Comparison of ENCODE assay signal across 12 cellular contexts in the genomic region with DNA sequence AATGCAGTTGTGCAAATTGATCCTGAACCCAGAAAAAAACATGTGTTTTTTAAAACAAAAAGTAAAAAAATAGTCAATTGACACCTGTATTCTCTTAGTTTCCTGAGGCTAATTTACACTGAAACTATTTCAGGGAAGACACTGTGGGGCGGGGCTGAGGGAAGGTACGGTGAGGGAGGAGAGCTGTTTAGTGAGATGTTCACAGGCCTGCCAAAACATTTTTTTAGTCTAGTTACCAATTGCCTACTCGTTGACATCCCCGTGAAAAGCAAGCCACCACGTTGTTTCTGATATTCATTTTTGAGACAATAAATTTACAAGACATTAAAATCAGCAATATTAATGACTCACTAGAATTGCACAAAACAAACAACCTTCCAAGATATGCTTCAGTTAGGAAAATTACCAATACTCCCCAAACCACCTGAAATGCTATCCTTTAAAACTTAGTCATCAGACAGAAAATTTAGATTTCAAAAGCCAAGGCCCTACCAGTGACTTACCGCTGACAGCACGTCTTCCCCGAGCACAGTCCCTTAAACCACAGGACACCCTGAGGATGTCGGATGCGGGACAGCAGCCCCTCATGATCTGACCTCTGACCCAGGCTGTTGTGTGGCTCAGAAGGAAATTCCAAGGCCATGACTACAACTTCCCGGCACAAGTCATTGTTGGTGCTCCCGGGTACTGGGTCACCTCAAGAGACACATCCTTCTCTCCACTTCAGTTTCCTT.
A peak's percentile ranks its signal among the peaks of the same experiment; 100 is the strongest.
DNase-seq lines count a peak whose midpoint lies in the region; ATAC-seq and TF ChIP-seq lines count a peak whose summit lies in the region.
"Had no signal": no experiment of that assay in that cellular context is flagged by ENCODE, and none has a peak within 500 bp of the region (broad histone marks: within the 10 kb centered on the region; RNA-seq: fewer than 3 reads in every experiment).

No MANE protein-coding gene starts in this region.

- no peaks in the 10 kb centered on the region for H3K27me3 Mint-ChIP-seq in MCF 10A (ENCODE audit: insufficient read depth, unreplicated experiment)

- H3K27me3 ChIP-seq in breast epithelium (no peaks in the 10 kb centered on the region), upper lobe of left lung (no peaks in the 10 kb centered on the region)

- intact Hi-C loops in MCF 10A (cut with micrococcal nuclease), result no loop called here
- intact Hi-C loops in breast epithelium (cut with DNase I; ENCODE audit: low total_unique reads), result no loop called here

- H3K4me1 ChIP-seq in breast epithelium, result no peaks in the 10 kb centered on the region
- peaks cover 0 to 19% (median 8%) of the 10 kb centered on the region in 4 donors for H3K4me1 ChIP-seq in upper lobe of left lung

- peak in 1 of 4 donors; percentile 24 for TF ChIP-seq EP300 in upper lobe of left lung (IDR thresholded peaks at IDR 0.05)

- ATAC-seq in upper lobe of left lung (ENCODE audit: low FRiP score in 2 of 2), result peak in 1 of 2 donors; percentile 50
- ATAC-seq in GM19324 (IDR thresholded peaks at IDR 0.05; ENCODE audit: low FRiP score, unreplicated experiment), result no peak
- ATAC-seq: activated T-cell treated with anti-CD3 and anti-CD28 coated beads, Interleukin-2, amount 50 U/mL, for 72 hours had no signal

- DNase-seq in MCF 10A (ENCODE audit: unreplicated experiment), result peak; percentile 68
- no peak for DNase-seq in breast epithelium (ENCODE audit: low spot score in 2 of 2)
- peak; percentile 73 for DNase-seq in astrocyte of the spinal cord (ENCODE audit: low read depth, low spot score)
- peak; percentile 86 for DNase-seq in iPS DF 19.7 (ENCODE audit: low read depth, low spot score)
- DNase-seq in upper lobe of left lung, result no peak
- no peak for DNase-seq in NCI-H748 (lab: John Stamatoyannopoulos, UW; ENCODE audit: unreplicated experiment)
- no peak for DNase-seq in medulla oblongata (ENCODE audit: extremely low spot score)
- DNase-seq: activated T-cell treated with anti-CD3 and anti-CD28 coated beads, Interleukin-2, amount 50 U/mL, for 72 hours; NCI-H2171; stimulated activated CD4-positive, alpha-beta T cell treated with anti-CD3 and anti-CD28 coated beads, Interleukin-1b, Interleukin-23, amount 100 ng/mL, for 48 hours had no signal

- H3K4me3 Mint-ChIP-seq in MCF 10A (ENCODE audit: unreplicated experiment), result peak overlapping the region; percentile 20
- H3K4me3 Mint-ChIP-seq: activated T-cell treated with anti-CD3 and anti-CD28 coated beads, Interleukin-2, amount 50 U/mL, for 72 hours; dendritic cell treated with granulocyte-macrophage colony-stimulating factor and Interleukin-4, amounts not matched to agents 40 ng/mL and 50 ng/mL, for 4 days had no signal

- no peaks in the 10 kb centered on the region for H3K9me3 ChIP-seq in breast epithelium
- no peaks in the 10 kb centered on the region for H3K9me3 ChIP-seq in upper lobe of left lung

- peaks cover 13% of the 10 kb centered on the region for H3K4me1 Mint-ChIP-seq in MCF 10A (ENCODE audit: insufficient read depth, unreplicated experiment)

- no peaks in the 10 kb centered on the region for H3K36me3 Mint-ChIP-seq in MCF 10A (ENCODE audit: insufficient read depth, unreplicated experiment)

- in situ Hi-C loops in astrocyte of the spinal cord (cut with HindIII; ENCODE audit: low sequenced_read_pairs), result no loop called here

- no peaks in the 10 kb centered on the region for H3K9me3 Mint-ChIP-seq in MCF 10A (ENCODE audit: unreplicated experiment)
- H3K9me3 Mint-ChIP-seq: activated T-cell treated with anti-CD3 and anti-CD28 coated beads, Interleukin-2, amount 50 U/mL, for 72 hours; dendritic cell treated with granulocyte-macrophage colony-stimulating factor and Interleukin-4, amounts not matched to agents 40 ng/mL and 50 ng/mL, for 4 days had no signal

- WGBS in upper lobe of left lung, 2 donors, result 66 to 74% methylated on average over 12 of the region's 12 CpGs

- TF ChIP-seq POLR2A in breast epithelium (IDR thresholded peaks at IDR 0.05) (no peak), upper lobe of left lung (IDR thresholded peaks at IDR 0.05) (no peak)

- POLR2A ChIA-PET in MCF 10A (lab: Yijun Ruan, JAX), result interaction anchor here (0.5 kb wide), 1 partner anchor 86 kb away, joined by 3 read pairs; no protein-coding TSS in a partner anchor

- no TSS peak for BruUV-seq in MCF 10A (replicated peaks; lab: Mats Ljungman, UMichigan)

- TF ChIP-seq CTCF in MCF 10A (IDR thresholded peaks at IDR 0.05; ENCODE audit: unreplicated experiment) (no peak), breast epithelium (IDR thresholded peaks at IDR 0.05) (no peak), astrocyte of the spinal cord (IDR thresholded peaks at IDR 0.05; ENCODE audit: low read depth, low read length) (no peak), upper lobe of left lung (IDR thresholded peaks at IDR 0.05) (no peak)

- H3K36me3 ChIP-seq in breast epithelium (no peaks in the 10 kb centered on the region), upper lobe of left lung (no peaks in the 10 kb centered on the region)

- H3K27ac Mint-ChIP-seq in MCF 10A (ENCODE audit: low read depth, unreplicated experiment), result peak overlapping the region; percentile 76
- H3K27ac Mint-ChIP-seq: activated T-cell treated with anti-CD3 and anti-CD28 coated beads, Interleukin-2, amount 50 U/mL, for 72 hours; dendritic cell treated with granulocyte-macrophage colony-stimulating factor and Interleukin-4, amounts not matched to agents 40 ng/mL and 50 ng/mL, for 4 days had no signal

- peak overlapping the region in 1 of 2 donors; percentile 64 for H3K27ac ChIP-seq in breast epithelium
- H3K27ac ChIP-seq in upper lobe of left lung, result peak overlapping the region in 3 of 4 donors; percentile 16 to 51 (median 46)

- H3K4me3 ChIP-seq in breast epithelium (no peak overlapping the region), astrocyte of the spinal cord (ENCODE audit: low read depth, low read length) (no peak overlapping the region), upper lobe of left lung (no peak overlapping the region)

- CTCF ChIA-PET in MCF 10A (lab: Yijun Ruan, JAX), result interaction anchor here (0.7 kb wide), 1 partner anchor 75 kb away, joined by 4 read pairs; no protein-coding TSS in a partner anchor

Comparison
In these comparisons a context has a peak if more than half of its experiments do, and no peak if none do; other contexts are left out.
1. DNase-seq: peak in MCF 10A (single experiment), astrocyte of the spinal cord (single experiment) and iPS DF 19.7 (single experiment); none in breast epithelium (0 of 2), upper lobe of left lung (0 of 2), NCI-H748 (single experiment) and medulla oblongata (single experiment).